10 cellular contexts compared by ENCODE assay signal in genomic region chr3:123634149-123635051, GRCh38. TPM values are rescaled to one million over a fixed set of nuclear protein-coding genes. Genes with fewer than 3 reads are reported as not detected.
A peak's percentile ranks its signal among the peaks of the same experiment; 100 is the strongest.
DNase-seq lines count a peak whose midpoint lies in the region; ATAC-seq and TF ChIP-seq lines count a peak whose summit lies in the region.
"Had no signal": no experiment of that assay in that cellular context is flagged by ENCODE, and none has a peak within 500 bp of the region (broad histone marks: within the 10 kb centered on the region; RNA-seq: fewer than 3 reads in every experiment).

No MANE protein-coding gene starts in this region.

- peak overlapping the region in 2 of 3 experiments; percentile 42 to 62; a peak in 2 of 7 replicates for H3K27ac Mint-ChIP-seq in H9
- H3K27ac Mint-ChIP-seq: natural killer cell had no signal

- peak; percentile 6 for ATAC-seq in left lobe of liver
- no peak for ATAC-seq in activated T-cell treated with anti-CD3 and anti-CD28 coated beads, Interleukin-2, amount 50 U/mL, for 4 hours
- ATAC-seq in HG03139 (IDR thresholded peaks at IDR 0.05; ENCODE audit: unreplicated experiment), result no peak
- ATAC-seq: natural killer cell had no signal

- no peak overlapping the region for H3K27ac ChIP-seq in H9 (ENCODE audit: insufficient read length, low read depth, low read length)
- peak overlapping the region in 3 of 4 donors; percentile 17 to 72 (median 25) for H3K27ac ChIP-seq in Peyer's patch
- H3K27ac ChIP-seq in stomach smooth muscle (ENCODE audit: low read length), result peak overlapping the region; percentile 88
- H3K27ac ChIP-seq: RWPE1 had no signal

- H3K14ac ChIP-seq in H9 (ENCODE audit: insufficient read depth, low read length), result peak overlapping the region; percentile 82

- no peaks in the 10 kb centered on the region for H3K9me3 ChIP-seq in H9 (ENCODE audit: control insufficient read depth, low read depth, low read length)
- H3K9me3 ChIP-seq in Peyer's patch, result no peaks in the 10 kb centered on the region
- no peaks in the 10 kb centered on the region for H3K9me3 ChIP-seq in stomach smooth muscle (ENCODE audit: control insufficient read depth in 2 of 2, low read length in 2 of 2)

- no peak overlapping the region for H2AK5ac ChIP-seq in H9 (ENCODE audit: insufficient read length, low read length)

- H2BK20ac ChIP-seq in H9 (ENCODE audit: low read depth, low read length, poor library complexity, severe bottlenecking), result no peak overlapping the region

- no peak overlapping the region for H3T11ph ChIP-seq in H9 (ENCODE audit: low read length)

- no peaks in the 10 kb centered on the region for H3K79me2 ChIP-seq in H9 (ENCODE audit: insufficient read depth, low read length)

- no peaks in the 10 kb centered on the region for H3K27me3 Mint-ChIP-seq in H9 (ENCODE audit: low read depth)
- no peaks in the 10 kb centered on the region for H3K27me3 Mint-ChIP-seq in activated T-cell treated with anti-CD3 and anti-CD28 coated beads, Interleukin-2, amount 50 U/mL, for 4 hours (ENCODE audit: low read depth)

- H3K9ac ChIP-seq in H9 (ENCODE audit: extremely low read depth, insufficient read length, low read length), result no peak overlapping the region
- peak overlapping the region; percentile 11 to 47 for H3K9ac ChIP-seq in stomach smooth muscle (ENCODE audit: low read length in 2 of 2)

- H2AFZ ChIP-seq in H9 (ENCODE audit: low read length), result no peak overlapping the region

- H3K4me2 ChIP-seq in H9 (ENCODE audit: insufficient read depth, insufficient read length, low read length), result no peak overlapping the region

- H3K4ac ChIP-seq in H9 (ENCODE audit: low read depth, low read length), result no peak overlapping the region

- WGBS in H9 (ENCODE audit: extremely low coverage, insufficient read length, low lambda C conversion rate), result no CpG with 5 or more reads among the region's 15 CpGs

- H3K56ac ChIP-seq in H9 (ENCODE audit: insufficient read length, low read depth, low read length), result no peak overlapping the region

- no peak overlapping the region for H2BK5ac ChIP-seq in H9 (ENCODE audit: insufficient read length, low read length)

- no peak overlapping the region for H3K4me3 ChIP-seq in Peyer's patch
- peak overlapping the region in 1 of 2 donors; percentile 29 for H3K4me3 ChIP-seq in stomach smooth muscle (ENCODE audit: low read length in 2 of 2)
- H3K4me3 ChIP-seq in foreskin fibroblast (ENCODE audit: low read depth in 1 of 2, low read length in 2 of 2), result no peak overlapping the region

- no peaks in the 10 kb centered on the region for H3K9me3 Mint-ChIP-seq in H9
- H3K9me3 Mint-ChIP-seq in activated T-cell treated with anti-CD3 and anti-CD28 coated beads, Interleukin-2, amount 50 U/mL, for 4 hours, result no peaks in the 10 kb centered on the region
- H3K9me3 Mint-ChIP-seq: natural killer cell had no signal

- peaks cover 0 to 44% (median 0%) of the 10 kb centered on the region in 3 donors for H3K36me3 ChIP-seq in Peyer's patch
- peaks cover 53 to 67% of the 10 kb centered on the region in 2 donors for H3K36me3 ChIP-seq in stomach smooth muscle (ENCODE audit: control insufficient read depth in 2 of 2, insufficient read depth in 2 of 2, low read length in 2 of 2)

- no peak overlapping the region for H4K91ac ChIP-seq in H9 (ENCODE audit: insufficient read length, low read depth, low read length)

- H3K23ac ChIP-seq in H9 (ENCODE audit: insufficient read length, low read depth, low read length), result no peak overlapping the region

- H4K20me1 ChIP-seq in H9 (ENCODE audit: control insufficient read depth, insufficient read depth, insufficient read length), result peaks cover under 1% of the 10 kb centered on the region

- H3K36me3 Mint-ChIP-seq in H9 (ENCODE audit: insufficient read depth in 1 of 3, low read depth in 3 of 3), result peaks cover 0 to 3% (median 0%) of the 10 kb centered on the region in 3 experiments; a peak in 1 of 7 replicates
- H3K36me3 Mint-ChIP-seq in activated T-cell treated with anti-CD3 and anti-CD28 coated beads, Interleukin-2, amount 50 U/mL, for 4 hours (ENCODE audit: insufficient read depth), result peaks cover 12% of the 10 kb centered on the region
- H3K36me3 Mint-ChIP-seq: natural killer cell had no signal

- H3K79me1 ChIP-seq in H9 (ENCODE audit: insufficient read depth, low read depth, low read length, poor library complexity, severe bottlenecking), result no peaks in the 10 kb centered on the region

- H2BK12ac ChIP-seq in H9 (ENCODE audit: insufficient read length, low read depth, low read length), result no peak overlapping the region

- peaks cover 4% of the 10 kb centered on the region; the same call in 1 of the 2 replicates for H3K4me1 ChIP-seq in H9 (ENCODE audit: insufficient read depth, low read length)
- H3K4me1 ChIP-seq in Peyer's patch, result peaks cover 0 to 7% (median 0%) of the 10 kb centered on the region in 4 donors
- H3K4me1 ChIP-seq in stomach smooth muscle (ENCODE audit: control insufficient read depth, insufficient read depth, low read length), result peaks cover 94% of the 10 kb centered on the region

- no peak for DNase-seq in H9
- DNase-seq in Peyer's patch, result peak in 1 of 3 donors; percentile 26
- no peak for DNase-seq in left lobe of liver (ENCODE audit: low spot score)
- DNase-seq in activated T-cell treated with anti-CD3 and anti-CD28 coated beads, Interleukin-2, amount 50 U/mL, for 4 hours, result no peak
- DNase-seq in mucosa of gallbladder (ENCODE audit: low spot score), result no peak
- DNase-seq in foreskin fibroblast, result no peak
- DNase-seq: natural killer cell had no signal

- peaks cover 44 to 59% of the 10 kb centered on the region in 2 experiments for H3K4me1 Mint-ChIP-seq in H9
- H3K4me1 Mint-ChIP-seq in activated T-cell treated with anti-CD3 and anti-CD28 coated beads, Interleukin-2, amount 50 U/mL, for 4 hours (ENCODE audit: low read depth), result no peaks in the 10 kb centered on the region
- H3K4me1 Mint-ChIP-seq: natural killer cell had no signal

- TF ChIP-seq POLR2A in Peyer's patch (IDR thresholded peaks at IDR 0.05), result no peak

- H3K18ac ChIP-seq in H9 (ENCODE audit: insufficient read length, low read depth, low read length), result peak overlapping the region; percentile 74

- H2BK15ac ChIP-seq in H9 (ENCODE audit: low read depth, low read length), result no peak overlapping the region

- H4K8ac ChIP-seq in H9 (replicated peaks; ENCODE audit: insufficient read length, low read depth, low read length), result no peak overlapping the region

- no peak overlapping the region; a peak in 1 of 5 replicates for H3K4me3 Mint-ChIP-seq in H9
- H3K4me3 Mint-ChIP-seq in activated T-cell treated with anti-CD3 and anti-CD28 coated beads, Interleukin-2, amount 50 U/mL, for 4 hours, result no peak overlapping the region
- H3K4me3 Mint-ChIP-seq: natural killer cell had no signal

- no peak overlapping the region for H2BK120ac ChIP-seq in H9 (ENCODE audit: low read depth, low read length, poor library complexity, severe bottlenecking)

- TF ChIP-seq CTCF in H9 (conservative IDR thresholded peaks at IDR 0.05) (no peak), Peyer's patch (IDR thresholded peaks at IDR 0.05) (no peak), foreskin fibroblast (IDR thresholded peaks at IDR 0.05; ENCODE audit: low read depth, low read length) (no peak)

- H4K5ac ChIP-seq in H9 (ENCODE audit: insufficient read length, low read depth, low read length), result no peak overlapping the region

- no peaks in the 10 kb centered on the region for H3K23me2 ChIP-seq in H9 (ENCODE audit: insufficient read length, low read depth, low read length, poor library complexity, severe bottlenecking)

- H3K27me3 ChIP-seq in H9 (ENCODE audit: insufficient read depth, low read length) (no peaks in the 10 kb centered on the region), Peyer's patch (no peaks in the 10 kb centered on the region), stomach smooth muscle (ENCODE audit: control insufficient read depth in 1 of 2, insufficient read depth in 2 of 2, low read length in 2 of 2) (no peaks in the 10 kb centered on the region)

RNA-seq across cellular contexts. Expression of gene HACD2, which starts 49.5 kb away (rescaled TPM):
- 27.4 and 28.4 TPM in 2 replicates for total RNA-seq in H9 (2021)
- 10 to 100 TPM; 19.8 to 53.6 (median 27.6) TPM for total RNA-seq in Peyer's patch
- 24.5 TPM for total RNA-seq in left lobe of liver
- total RNA-seq in activated T-cell treated with anti-CD3 and anti-CD28 coated beads, Interleukin-2, amount 50 U/mL, for 4 hours, result 10 to 100 TPM; 20.6 to 27.5 (median 26.8) TPM
- 47.9 TPM for total RNA-seq in mucosa of gallbladder
